24 cellular contexts compared by ENCODE assay signal in the genomic region with DNA sequence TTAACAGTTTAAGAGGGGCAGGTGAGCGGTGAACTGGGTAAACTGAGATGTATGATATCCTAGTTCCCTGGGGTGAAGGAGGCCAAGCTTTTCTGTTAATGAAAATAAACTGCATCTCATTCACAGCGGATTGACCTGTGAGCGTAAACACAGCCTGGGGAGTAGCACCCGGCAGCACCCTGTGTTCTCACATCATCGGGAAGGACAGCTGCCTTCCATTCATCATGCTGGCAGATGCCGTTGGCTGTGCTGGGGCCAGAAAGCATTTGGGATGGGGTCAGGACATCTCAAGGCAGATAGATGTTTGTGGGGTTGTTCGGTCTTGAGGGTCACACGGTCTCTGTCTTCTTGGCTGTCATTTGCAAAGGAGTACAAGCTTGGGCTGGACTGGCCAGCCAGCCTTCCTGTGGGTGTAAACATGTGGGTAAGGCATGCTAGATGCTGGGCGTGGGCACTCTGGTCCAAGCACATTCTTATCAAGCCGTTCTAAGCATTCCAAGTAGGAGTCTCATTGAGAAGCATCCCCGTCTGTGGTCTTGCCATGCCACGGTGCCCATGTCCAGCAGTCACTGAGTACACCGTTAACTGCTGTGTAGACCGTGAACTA.
DNase-seq lines count a peak whose midpoint lies in the region; ATAC-seq, FAIRE-seq and TF ChIP-seq lines count a peak whose summit lies in the region.
"Had no signal": no experiment of that assay in that cellular context is flagged by ENCODE, and none has a peak within 500 bp of the region (broad histone marks: within the 10 kb centered on the region; RNA-seq: fewer than 3 reads in every experiment).

No MANE protein-coding gene starts in this region.

- H3K27me3 Mint-ChIP-seq in CD4-positive, CD25-positive, alpha-beta regulatory T cell: no peaks in the 10 kb centered on the region
- H3K27me3 Mint-ChIP-seq: B cell; naive thymus-derived CD4-positive, alpha-beta T cell had no signal

- no peak overlapping the region for H3K4me3 Mint-ChIP-seq in CD4-positive, CD25-positive, alpha-beta regulatory T cell
- H3K4me3 Mint-ChIP-seq: activated CD8-positive, alpha-beta T cell treated with anti-CD3 and anti-CD28 coated beads, Interleukin-2, amount 10 ng/mL, durations not matched to agents 7 days and 5 days; B cell; GM23338; naive thymus-derived CD4-positive, alpha-beta T cell had no signal

- no peak overlapping the region for H3K4me2 ChIP-seq in osteoblast (ENCODE audit: insufficient read depth, low read length)
- H3K4me2 ChIP-seq: GM23338 had no signal

- H3K79me2 ChIP-seq in osteoblast (ENCODE audit: insufficient read depth, low read length): peaks cover 15% of the 10 kb centered on the region

- peaks cover 10 to 51% (median 25%) of the 10 kb centered on the region in 4 donors for H3K4me1 Mint-ChIP-seq in CD4-positive, CD25-positive, alpha-beta regulatory T cell

- no peak for FAIRE-seq in D721Med (lab: Jason Lieb, UNC)
- FAIRE-seq: GM12878 had no signal

- peaks cover 11% of the 10 kb centered on the region for H3K36me3 ChIP-seq in CD4-positive, CD25-positive, alpha-beta regulatory T cell (ENCODE audit: control insufficient read depth, insufficient read depth, low read length)
- no peaks in the 10 kb centered on the region for H3K36me3 ChIP-seq in osteoblast (ENCODE audit: insufficient read depth, low read length)
- H3K36me3 ChIP-seq: prostate gland had no signal

- no peaks in the 10 kb centered on the region for H3K27me3 ChIP-seq in CD4-positive, CD25-positive, alpha-beta regulatory T cell (ENCODE audit: control insufficient read depth, insufficient read depth, low read length)
- no peaks in the 10 kb centered on the region for H3K27me3 ChIP-seq in osteoblast (ENCODE audit: insufficient read depth, low read length)
- H3K27me3 ChIP-seq: stomach had no signal

- TF ChIP-seq CTCF in epithelial cell of esophagus (IDR thresholded peaks at IDR 0.05; ENCODE audit: insufficient read depth, low read depth, low read length, missing control alignments): no peak
- no peak for TF ChIP-seq CTCF in osteoblast (IDR thresholded peaks at IDR 0.05; ENCODE audit: extremely low read depth, low read depth, low read length)
- TF ChIP-seq CTCF in D721Med (IDR thresholded peaks at IDR 0.05; ENCODE audit: insufficient read depth, missing control alignments): no peak

- no peaks in the 10 kb centered on the region for H3K9me3 ChIP-seq in CD4-positive, CD25-positive, alpha-beta regulatory T cell (ENCODE audit: control insufficient read depth in 2 of 2, low read length in 2 of 2)
- no peaks in the 10 kb centered on the region for H3K9me3 ChIP-seq in osteoblast (ENCODE audit: low read depth, low read length)
- H3K9me3 ChIP-seq: prostate gland, stomach had no signal

- H3K36me3 Mint-ChIP-seq in CD4-positive, CD25-positive, alpha-beta regulatory T cell: peaks cover 36% of the 10 kb centered on the region

- no peak overlapping the region for H2AFZ ChIP-seq in osteoblast (ENCODE audit: low read length)
- H2AFZ ChIP-seq: GM23338 had no signal

- ATAC-seq in CD4-positive, CD25-positive, alpha-beta regulatory T cell (ENCODE audit: low read depth in 2 of 2): no peak
- ATAC-seq in HG03521 (IDR thresholded peaks at IDR 0.05; ENCODE audit: unreplicated experiment): no peak
- ATAC-seq: activated CD8-positive, alpha-beta T cell treated with anti-CD3 and anti-CD28 coated beads, Interleukin-2, amount 10 ng/mL, durations not matched to agents 7 days and 5 days; GM12878; GM23338; left lobe of liver; naive thymus-derived CD4-positive, alpha-beta T cell; PC-3 had no signal

- no peaks in the 10 kb centered on the region for H3K4me1 ChIP-seq in CD4-positive, CD25-positive, alpha-beta regulatory T cell (ENCODE audit: control insufficient read depth, insufficient read depth, low read length, poor library complexity, severe bottlenecking)
- peaks cover 5% of the 10 kb centered on the region for H3K4me1 ChIP-seq in osteoblast (ENCODE audit: insufficient read depth, low read length)
- H3K4me1 ChIP-seq: prostate gland had no signal

- peak overlapping the region in 2 of 3 donors; percentile 49 to 67 for H3K27ac Mint-ChIP-seq in CD4-positive, CD25-positive, alpha-beta regulatory T cell
- H3K27ac Mint-ChIP-seq: activated T-helper 2 cell treated with anti-CD3 and anti-CD28 coated beads, Interferon-gamma antibody, Interleukin-2, Interleukin-4, amounts not matched to agents 10 μg/mL and 5 μg/mL and 100 μg/mL, durations not matched to agents 14 hours and 24 hours and 36 hours; GM23338 had no signal

- no peaks in the 10 kb centered on the region for H3K9me3 Mint-ChIP-seq in CD4-positive, CD25-positive, alpha-beta regulatory T cell
- H3K9me3 Mint-ChIP-seq: activated T-helper 2 cell treated with anti-CD3 and anti-CD28 coated beads, Interferon-gamma antibody, Interleukin-2, Interleukin-4, amounts not matched to agents 10 μg/mL and 5 μg/mL and 100 μg/mL, durations not matched to agents 14 hours and 24 hours and 36 hours; GM23338; naive thymus-derived CD4-positive, alpha-beta T cell had no signal

- no peak for DNase-seq in CD4-positive, CD25-positive, alpha-beta regulatory T cell
- DNase-seq in NCI-H226 (peak; percentile 35), epithelial cell of esophagus (ENCODE audit: low read depth) (peak; percentile 46), osteoblast (ENCODE audit: insufficient read length, low spot score, missing footprints) (peak; percentile 82), D721Med (ENCODE audit: insufficient read length, low spot score) (no peak), NCI-H748 treated with DMSO at 0.1 percent for 48 hours (lab: John Stamatoyannopoulos, UW) (no peak)
- DNase-seq in central memory CD4-positive, alpha-beta T cell: no peak
- DNase-seq: activated CD8-positive, alpha-beta T cell treated with anti-CD3 and anti-CD28 coated beads, Interleukin-2, amount 10 ng/mL, durations not matched to agents 7 days and 5 days; aorta; DND-41; naive thymus-derived CD4-positive, alpha-beta T cell; NCI-H2081 treated with DMSO at 0.1 percent for 48 hours; NCI-H69; PC-3; stimulated activated CD4-positive, alpha-beta T cell treated with anti-CD3 and anti-CD28 coated beads, Interleukin-12 subunit alpha, Interleukin-12 subunit beta, amount 100 ng/mL, for 4 hours; stomach had no signal

- no peak overlapping the region for H3K4me3 ChIP-seq in CD4-positive, CD25-positive, alpha-beta regulatory T cell (ENCODE audit: low read depth, low read length)
- H3K4me3 ChIP-seq in epithelial cell of esophagus (ENCODE audit: low read length): no peak overlapping the region
- H3K4me3 ChIP-seq in osteoblast (ENCODE audit: insufficient read depth, low read length): no peak overlapping the region
- H3K4me3 ChIP-seq: GM12878, GM23338, prostate gland, stomach had no signal

- no peak overlapping the region for H3K27ac ChIP-seq in CD4-positive, CD25-positive, alpha-beta regulatory T cell (ENCODE audit: insufficient read depth, low read length, poor library complexity, severe bottlenecking)
- H3K27ac ChIP-seq in osteoblast (ENCODE audit: low read depth, low read length): no peak overlapping the region
- H3K27ac ChIP-seq: prostate gland, stomach, VCaP had no signal

- peaks cover 47% of the 10 kb centered on the region for H4K20me1 ChIP-seq in osteoblast (ENCODE audit: insufficient read depth, low read length)

Comparison
In these comparisons a context has a peak if more than half of its experiments do, and no peak if none do; other contexts are left out.
1. DNase-seq: peak in NCI-H226 (single experiment), epithelial cell of esophagus (single experiment) and osteoblast (single experiment); none in CD4-positive, CD25-positive, alpha-beta regulatory T cell (0 of 3), D721Med (single experiment), NCI-H748 treated with DMSO at 0.1 percent for 48 hours (single experiment) and central memory CD4-positive, alpha-beta T cell (single experiment).